In genomic region chr9:18935521-18935920, GRCh38 we compare ENCODE assay signal across 22 cellular contexts.
"Had no signal": no experiment of that assay in that cellular context is flagged by ENCODE, and none has a peak within 500 bp of the region (broad histone marks: within the 10 kb centered on the region; RNA-seq: fewer than 3 reads in every experiment).

No MANE protein-coding gene starts in this region.

- DNase-seq: activated CD4-positive, alpha-beta T cell treated with anti-CD3 and anti-CD28 coated beads for 1 hour; activated CD4-positive, alpha-beta T cell treated with anti-CD3 and anti-CD28 coated beads, Interleukin-2, amount 50 U/mL, for 1 hour; activated CD8-positive, alpha-beta T cell treated with anti-CD3 and anti-CD28 coated beads, Interleukin-2, amount 10 ng/mL, durations not matched to agents 7 days and 5 days; activated gamma-delta T cell treated with Interleukin-2 at 50 U/mL for 16 hours; activated T-cell treated with anti-CD3 and anti-CD28 coated beads, Interleukin-2, amount 50 U/mL, for 1 hour; adrenal gland; left cardiac atrium; midbrain; occipital lobe; posterior cingulate gyrus; right lobe of liver; small intestine; stimulated activated CD4-positive, alpha-beta T cell treated with anti-CD3 and anti-CD28 coated beads, Interleukin-2, amount 100 ng/mL, for 24 hours; stimulated activated naive CD8-positive, alpha-beta T cell treated with anti-CD3 and anti-CD28 coated beads, Interleukin-15, amount 100 ng/mL, for 72 hours; tibial artery had no signal

- H3K27ac Mint-ChIP-seq: activated CD8-positive, alpha-beta T cell treated with anti-CD3 and anti-CD28 coated beads, Interleukin-2, amount 10 ng/mL, durations not matched to agents 7 days and 5 days; activated naive CD4-positive, alpha-beta T cell treated with anti-CD3 and anti-CD28 coated beads, Interleukin-2, amount 50 U/mL, for 72 hours; stimulated activated effector memory CD8-positive, alpha-beta T cell treated with anti-CD3 and anti-CD28 coated beads, Interleukin-12 subunit alpha, Interleukin-12 subunit beta, amount 100 ng/mL, for 72 hours; stimulated activated naive CD8-positive, alpha-beta T cell treated with anti-CD3 and anti-CD28 coated beads, Interleukin-15, amount 100 ng/mL, for 72 hours had no signal

- H3K9me3 Mint-ChIP-seq: activated naive CD4-positive, alpha-beta T cell treated with anti-CD3 and anti-CD28 coated beads, Interleukin-2, amount 50 U/mL, for 72 hours; stimulated activated naive CD8-positive, alpha-beta T cell treated with anti-CD3 and anti-CD28 coated beads, Interleukin-15, amount 100 ng/mL, for 72 hours had no signal

- H3K4me3 Mint-ChIP-seq: activated CD8-positive, alpha-beta T cell treated with anti-CD3 and anti-CD28 coated beads, Interleukin-2, amount 10 ng/mL, durations not matched to agents 7 days and 5 days; nephron; stimulated activated effector memory CD8-positive, alpha-beta T cell treated with anti-CD3 and anti-CD28 coated beads, Interleukin-12 subunit alpha, Interleukin-12 subunit beta, amount 100 ng/mL, for 72 hours; stimulated activated naive CD8-positive, alpha-beta T cell treated with anti-CD3 and anti-CD28 coated beads, Interleukin-15, amount 100 ng/mL, for 72 hours had no signal

- H3K36me3 ChIP-seq: adrenal gland, cardiac muscle cell, right lobe of liver, tibial artery had no signal

- H3K27me3 ChIP-seq: adrenal gland, cardiac muscle cell, hepatocyte, right lobe of liver, tibial artery had no signal

- FAIRE-seq: islet of Langerhans, small intestine, urothelium cell line had no signal

- H3K4me1 Mint-ChIP-seq: nephron; stimulated activated effector memory CD8-positive, alpha-beta T cell treated with anti-CD3 and anti-CD28 coated beads, Interleukin-12 subunit alpha, Interleukin-12 subunit beta, amount 100 ng/mL, for 72 hours; stimulated activated naive CD8-positive, alpha-beta T cell treated with anti-CD3 and anti-CD28 coated beads, Interleukin-15, amount 100 ng/mL, for 72 hours had no signal

- H3K4me3 ChIP-seq: adrenal gland, cardiac muscle cell, hepatocyte, right lobe of liver, tibial artery had no signal

- H3K27me3 Mint-ChIP-seq: stimulated activated naive CD8-positive, alpha-beta T cell treated with anti-CD3 and anti-CD28 coated beads, Interleukin-15, amount 100 ng/mL, for 72 hours had no signal

- H3K36me3 Mint-ChIP-seq: activated naive CD4-positive, alpha-beta T cell treated with anti-CD3 and anti-CD28 coated beads, Interleukin-2, amount 50 U/mL, for 72 hours; stimulated activated effector memory CD8-positive, alpha-beta T cell treated with anti-CD3 and anti-CD28 coated beads, Interleukin-12 subunit alpha, Interleukin-12 subunit beta, amount 100 ng/mL, for 72 hours had no signal
